1 cellular context compared by ENCODE assay signal in genomic region chr1:171366099-171366498, GRCh38.
A peak's percentile ranks its signal among the peaks of the same experiment; 100 is the strongest.
TF ChIP-seq lines count a peak whose summit lies in the region.

No MANE protein-coding gene starts in this region.

TF ChIP-seq in K562, 482 proteins besides CTCF, POLR2A, EP300 and RAD21 (continued from another document):
- TF ChIP-seq CEBPG (CRISPR knock-in tag; IDR thresholded peaks at IDR 0.05) (no peak), CEBPG (tag; conservative IDR thresholded peaks at IDR 0.05 in 1 of 2, IDR thresholded peaks at IDR 0.05 in 1 of 2) (peak; percentile 68 to 91)
